In genomic region chr16:30369938-30370443, GRCh38 we compare ENCODE assay signal across 8 cellular contexts.
DNase-seq lines count a peak whose midpoint lies in the region; ATAC-seq and TF ChIP-seq lines count a peak whose summit lies in the region.

No MANE protein-coding gene starts in this region.

- TF ChIP-seq CTCF in nephron progenitor cell (IDR thresholded peaks at IDR 0.05) = no peak

- H3K9me3 Mint-ChIP-seq in central memory CD8-positive, alpha-beta T cell = no peaks in the 10 kb centered on the region
- H3K9me3 Mint-ChIP-seq in nephron progenitor cell = no peaks in the 10 kb centered on the region

- peak; percentile 5 for ATAC-seq in HG03565 (IDR thresholded peaks at IDR 0.05; ENCODE audit: unreplicated experiment)
- no peak for ATAC-seq in central memory CD8-positive, alpha-beta T cell (replicated peaks; ENCODE audit: extremely low read depth, poor library complexity, severe bottlenecking)

- H3K36me3 Mint-ChIP-seq in central memory CD8-positive, alpha-beta T cell (ENCODE audit: insufficient read depth) = peaks cover 15% of the 10 kb centered on the region
- H3K36me3 Mint-ChIP-seq in nephron progenitor cell (ENCODE audit: low read depth) = peaks cover 18% of the 10 kb centered on the region

- peak; percentile 41 for DNase-seq in activated T-cell treated with anti-CD3 and anti-CD28 coated beads, Interleukin-2, amount 50 U/mL, for 1 hour
- no peak for DNase-seq in activated T-cell treated with anti-CD3 and anti-CD28 coated beads, Interleukin-2, amount 50 U/mL, for 48 hours
- DNase-seq in central memory CD8-positive, alpha-beta T cell (ENCODE audit: low spot score in 2 of 2) = no peak
- DNase-seq in nephron progenitor cell = no peak
- no peak for DNase-seq in NCI-H187 treated with DMSO at 0.1 percent for 48 hours (lab: John Stamatoyannopoulos, UW)
- no peak for DNase-seq in cerebellar nuclear complex (lab: John Stamatoyannopoulos, UW)
- no peak for DNase-seq in NCI-H2171 (lab: John Stamatoyannopoulos, UW)

- H3K27ac Mint-ChIP-seq in central memory CD8-positive, alpha-beta T cell (ENCODE audit: low read depth) = peak overlapping the region; percentile 88
- H3K27ac Mint-ChIP-seq in nephron progenitor cell = no peak overlapping the region

- H3K27me3 Mint-ChIP-seq in central memory CD8-positive, alpha-beta T cell = no peaks in the 10 kb centered on the region
- peaks cover 4% of the 10 kb centered on the region for H3K27me3 Mint-ChIP-seq in nephron progenitor cell (ENCODE audit: low read depth, poor library complexity)

- peaks cover 54% of the 10 kb centered on the region for H3K4me1 Mint-ChIP-seq in central memory CD8-positive, alpha-beta T cell
- peaks cover 67% of the 10 kb centered on the region for H3K4me1 Mint-ChIP-seq in nephron progenitor cell

- peak overlapping the region; percentile 80 for H3K4me3 Mint-ChIP-seq in central memory CD8-positive, alpha-beta T cell
- peak overlapping the region; percentile 83 for H3K4me3 Mint-ChIP-seq in nephron progenitor cell
